9 cellular contexts compared by ENCODE assay signal in genomic region chr6:30725713-30726505, GRCh38. TPM values are rescaled to one million over a fixed set of nuclear protein-coding genes. Genes with fewer than 3 reads are reported as not detected.
DNase-seq lines count a peak whose midpoint lies in the region; FAIRE-seq and TF ChIP-seq lines count a peak whose summit lies in the region.
"Had no signal": no experiment of that assay in that cellular context is flagged by ENCODE, and none has a peak within 500 bp of the region (broad histone marks: within the 10 kb centered on the region; RNA-seq: fewer than 3 reads in every experiment).

No MANE protein-coding gene starts in this region.

- H3K36me3 ChIP-seq in cardiac muscle cell, result peaks cover 53% of the 10 kb centered on the region
- peaks cover 79% of the 10 kb centered on the region for H3K36me3 ChIP-seq in left ventricle myocardium inferior
- peaks cover 67% of the 10 kb centered on the region for H3K36me3 ChIP-seq in endodermal cell (ENCODE audit: control insufficient read depth, insufficient read depth, low read length)
- peaks cover 44% of the 10 kb centered on the region for H3K36me3 ChIP-seq in thymus (ENCODE audit: control insufficient read depth, insufficient read depth)
- H3K36me3 ChIP-seq in thyroid gland, result peaks cover 62 to 63% of the 10 kb centered on the region in 2 donors

- no peak overlapping the region for H3K4me3 Mint-ChIP-seq in endodermal cell

- H3K4me3 ChIP-seq in cardiac muscle cell (no peak overlapping the region), left ventricle myocardium inferior (no peak overlapping the region), endodermal cell (ENCODE audit: low read length) (no peak overlapping the region), thymus (ENCODE audit: low read length) (no peak overlapping the region), thyroid gland (replicated peaks in 1 of 3) (no peak overlapping the region)

- TF ChIP-seq CTCF in cardiac muscle cell (IDR thresholded peaks at IDR 0.05; ENCODE audit: low read depth, low read length) (no peak), left ventricle myocardium inferior (IDR thresholded peaks at IDR 0.05; ENCODE audit: borderline replicate concordance) (no peak), endodermal cell (conservative IDR thresholded peaks at IDR 0.05) (no peak), thyroid gland (IDR thresholded peaks at IDR 0.05) (no peak)

- no peak overlapping the region for H3K27ac Mint-ChIP-seq in endodermal cell

- peak in 1 of 2 donors; percentile 48 for DNase-seq in cardiac muscle cell (ENCODE audit: low read depth in 1 of 2, low spot score in 1 of 2)
- DNase-seq in left ventricle myocardium inferior, result no peak
- peak; percentile 86 for DNase-seq in RCC 7860 (ENCODE audit: low spot score)
- peak; percentile 75 for DNase-seq in endodermal cell
- no peak for DNase-seq in NK-92 treated with Interleukin-12 subunit alpha and Interleukin-12 subunit beta, amount 100 ng/mL, for 24 hours (lab: John Stamatoyannopoulos, UW)
- no peak for DNase-seq in 8988T
- no peak for DNase-seq in thyroid gland
- DNase-seq: NCI-H2029 treated with DMSO at 0.1 percent for 48 hours had no signal

- no peaks in the 10 kb centered on the region for H3K27me3 ChIP-seq in cardiac muscle cell
- no peaks in the 10 kb centered on the region for H3K27me3 ChIP-seq in left ventricle myocardium inferior (ENCODE audit: low read depth)
- H3K27me3 ChIP-seq in endodermal cell (ENCODE audit: control insufficient read depth, insufficient read depth, low read length, poor library complexity, severe bottlenecking), result no peaks in the 10 kb centered on the region
- no peaks in the 10 kb centered on the region for H3K27me3 ChIP-seq in thymus (ENCODE audit: control insufficient read depth, insufficient read depth)
- H3K27me3 ChIP-seq in thyroid gland, result no peaks in the 10 kb centered on the region

- H3K9me3 ChIP-seq in cardiac muscle cell (ENCODE audit: low read depth) (no peaks in the 10 kb centered on the region), left ventricle myocardium inferior (replicated peaks) (no peaks in the 10 kb centered on the region), endodermal cell (ENCODE audit: control insufficient read depth, low read length) (no peaks in the 10 kb centered on the region), thymus (ENCODE audit: control insufficient read depth) (no peaks in the 10 kb centered on the region), thyroid gland (no peaks in the 10 kb centered on the region)

- WGBS in endodermal cell (ENCODE audit: insufficient coverage in 1 of 2, insufficient read length in 1 of 2), 2 experiments, result 63 to 80% methylated on average over 2 to 3 of the region's 3 CpGs
- 93% methylated on average over 3 of the region's 3 CpGs for WGBS in thymus
- 67 to 79% methylated on average over 3 of the region's 3 CpGs for WGBS in thyroid gland, 2 donors

- H3K4me1 ChIP-seq in cardiac muscle cell (ENCODE audit: low read depth) (peaks cover 3% of the 10 kb centered on the region), left ventricle myocardium inferior (peaks cover 62% of the 10 kb centered on the region), endodermal cell (ENCODE audit: control insufficient read depth, insufficient read depth, low read length) (no peaks in the 10 kb centered on the region), thymus (ENCODE audit: control insufficient read depth, insufficient read depth, low read length) (peaks cover 12% of the 10 kb centered on the region), thyroid gland (peaks cover 9 to 18% of the 10 kb centered on the region in 2 donors)

- H3K9ac ChIP-seq in endodermal cell (ENCODE audit: extremely low read depth, low read length, poor library complexity, severe bottlenecking), result no peak overlapping the region

- peaks cover 81% of the 10 kb centered on the region for H3K36me3 Mint-ChIP-seq in endodermal cell (ENCODE audit: low read depth)

- peaks cover 31% of the 10 kb centered on the region for H3K4me1 Mint-ChIP-seq in endodermal cell

- no peak for TF ChIP-seq POLR2A in thyroid gland (IDR thresholded peaks at IDR 0.05)

- H3K27ac ChIP-seq in cardiac muscle cell, result peak overlapping the region; percentile 69
- no peak overlapping the region for H3K27ac ChIP-seq in left ventricle myocardium inferior (replicated peaks)
- peak overlapping the region; percentile 30 for H3K27ac ChIP-seq in endodermal cell (ENCODE audit: low read depth, low read length)
- peak overlapping the region; percentile 0 for H3K27ac ChIP-seq in thymus (ENCODE audit: low read depth)
- H3K27ac ChIP-seq in thyroid gland, result no peak overlapping the region

- intact Hi-C loops in left ventricle myocardium inferior (cut with micrococcal nuclease) (no loop called here), thyroid gland (cut with DNase I) (no loop called here)

- H3K27me3 Mint-ChIP-seq in endodermal cell (ENCODE audit: insufficient read depth), result no peaks in the 10 kb centered on the region

- peak; percentile 61 for FAIRE-seq in RCC 7860 (lab: Jason Lieb, UNC)

- no peaks in the 10 kb centered on the region for H3K9me3 Mint-ChIP-seq in endodermal cell

RNA-seq across cellular contexts. Expression of gene TUBB, which starts 5.8 kb away (rescaled TPM):
- total RNA-seq in cardiac muscle cell (827 and 939 TPM in 2 replicates), left ventricle myocardium inferior (187 TPM), endodermal cell (1,000 to 10,000 TPM; 1,504 to 1,815 TPM), thyroid gland (100 to 1,000 TPM; 162 to 441 (median 269) TPM)
- polyA plus RNA-seq in cardiac muscle cell (662 and 675 TPM in 2 replicates), thymus (137 TPM)
- polyA plus RNA-seq in endodermal cell (2013, experiment 1 of 2), result 2,363 TPM
- polyA plus RNA-seq in endodermal cell (2013, experiment 2 of 2), result 2,162 TPM

RNA-seq across cellular contexts. Expression of gene MDC1, which starts 8.8 kb away (rescaled TPM):
- 14.3 and 21.9 TPM in 2 replicates for total RNA-seq in cardiac muscle cell
- 30.0 and 44.1 TPM in 2 replicates for polyA plus RNA-seq in cardiac muscle cell
- 14.1 TPM for total RNA-seq in left ventricle myocardium inferior
- 10 to 100 TPM; 79.0 to 95.1 TPM for total RNA-seq in endodermal cell
- 80.0 TPM for polyA plus RNA-seq in endodermal cell (2013, experiment 1 of 2)
- polyA plus RNA-seq in endodermal cell (2013, experiment 2 of 2), result 74.0 TPM
- 21.6 TPM for polyA plus RNA-seq in thymus
- 10 to 100 TPM; 15.3 to 27.2 (median 20.2) TPM for total RNA-seq in thyroid gland

RNA-seq across cellular contexts. Expression of gene FLOT1, which starts 16.6 kb away (rescaled TPM):
- total RNA-seq in cardiac muscle cell (208 and 222 TPM in 2 replicates), left ventricle myocardium inferior (223 TPM), endodermal cell (100 to 1,000 TPM; 121 to 141 TPM), thyroid gland (100 to 1,000 TPM; 134 to 160 (median 144) TPM)
- polyA plus RNA-seq in cardiac muscle cell (236 and 261 TPM in 2 replicates), thymus (157 TPM)
- polyA plus RNA-seq in endodermal cell (2013, experiment 1 of 2), result 119 TPM
- 111 TPM for polyA plus RNA-seq in endodermal cell (2013, experiment 2 of 2)

RNA-seq across cellular contexts. Expression of gene IER3, which starts 18.4 kb away (rescaled TPM):
- total RNA-seq in cardiac muscle cell, result 28.0 and 45.8 TPM in 2 replicates
- 20.1 and 25.8 TPM in 2 replicates for polyA plus RNA-seq in cardiac muscle cell
- 41.4 TPM for total RNA-seq in left ventricle myocardium inferior
- 100 to 1,000 TPM; 102 to 136 TPM for total RNA-seq in endodermal cell
- 51.3 TPM for polyA plus RNA-seq in endodermal cell (2013, experiment 1 of 2)
- 74.4 TPM for polyA plus RNA-seq in endodermal cell (2013, experiment 2 of 2)
- 39.7 TPM for polyA plus RNA-seq in thymus
- total RNA-seq in thyroid gland, result 10 to 100 TPM in 2 of 4 donors, 1 to 10 TPM in 2; 9.3 to 19.1 (median 13.6) TPM

RNA-seq across cellular contexts. Expression of gene NRM, which starts 35.1 kb away (rescaled TPM):
- total RNA-seq in cardiac muscle cell, result 13.7 and 17.2 TPM in 2 replicates
- polyA plus RNA-seq in cardiac muscle cell, result 29.1 and 33.8 TPM in 2 replicates
- 3.7 TPM for total RNA-seq in left ventricle myocardium inferior
- 10 to 100 TPM; 37.1 TPM for total RNA-seq in endodermal cell
- 72.2 TPM for polyA plus RNA-seq in endodermal cell (2013, experiment 1 of 2)
- polyA plus RNA-seq in endodermal cell (2013, experiment 2 of 2), result 59.2 TPM
- 10.4 TPM for polyA plus RNA-seq in thymus
- total RNA-seq in thyroid gland, result 1 to 10 TPM; 3.5 to 8.3 (median 5.7) TPM

Comparison
In these comparisons a context has a peak if more than half of its experiments do, and no peak if none do; other contexts are left out.
1. H3K27ac ChIP-seq: peak in cardiac muscle cell (single experiment), endodermal cell (single experiment) and thymus (single experiment); none in left ventricle myocardium inferior (single experiment) and thyroid gland (0 of 3).
2. DNase-seq: peak in RCC 7860 (single experiment) and endodermal cell (single experiment); none in left ventricle myocardium inferior (single experiment), NK-92 treated with Interleukin-12 subunit alpha and Interleukin-12 subunit beta, amount 100 ng/mL, for 24 hours (single experiment), 8988T (single experiment) and thyroid gland (0 of 2).